ENCODE assay signal across 14 cellular contexts in genomic region chr11:215581-216037, GRCh38. TPM values are rescaled to one million over a fixed set of nuclear protein-coding genes. Genes with fewer than 3 reads are reported as not detected.
DNase-seq lines count a peak whose midpoint lies in the region; ATAC-seq and TF ChIP-seq lines count a peak whose summit lies in the region.
"Had no signal": no experiment of that assay in that cellular context is flagged by ENCODE, and none has a peak within 500 bp of the region (broad histone marks: within the 10 kb centered on the region; RNA-seq: fewer than 3 reads in every experiment).

No MANE protein-coding gene starts in this region.

- H3K9me3 Mint-ChIP-seq in stimulated activated naive CD8-positive, alpha-beta T cell treated with anti-CD3 and anti-CD28 coated beads, Interleukin-15, Interleukin-2, amounts not matched to agents 100 ng/mL and 50 ng/mL, for 24 hours, result no peaks in the 10 kb centered on the region
- H3K9me3 Mint-ChIP-seq: activated naive CD8-positive, alpha-beta T cell treated with anti-CD3 and anti-CD28 coated beads, Interleukin-2, amount 10 ng/mL, durations not matched to agents 7 days and 5 days; dendritic cell treated with granulocyte-macrophage colony-stimulating factor and Interleukin-4, amounts not matched to agents 40 ng/mL and 50 ng/mL, for 4 days had no signal

- POLR2A ChIA-PET in RWPE1 (lab: Yijun Ruan, JAX; ENCODE audit: low non-redundant PET), result interaction anchor here (0.6 kb wide), 2 partner anchors 8 to 146 kb away, joined by 3 read pairs; partner anchors contain the start of genes BET1L and RIC8A

- no peak overlapping the region for H3K4me3 Mint-ChIP-seq in stimulated activated naive CD8-positive, alpha-beta T cell treated with anti-CD3 and anti-CD28 coated beads, Interleukin-15, Interleukin-2, amounts not matched to agents 100 ng/mL and 50 ng/mL, for 24 hours
- H3K4me3 Mint-ChIP-seq: activated naive CD8-positive, alpha-beta T cell treated with anti-CD3 and anti-CD28 coated beads, Interleukin-2, amount 10 ng/mL, durations not matched to agents 7 days and 5 days; dendritic cell treated with granulocyte-macrophage colony-stimulating factor and Interleukin-4, amounts not matched to agents 40 ng/mL and 50 ng/mL, for 4 days had no signal

- TF ChIP-seq CTCF in RWPE1 (conservative IDR thresholded peaks at IDR 0.05; ENCODE audit: low read depth), result no peak

- H3K36me3 Mint-ChIP-seq in stimulated activated naive CD8-positive, alpha-beta T cell treated with anti-CD3 and anti-CD28 coated beads, Interleukin-15, Interleukin-2, amounts not matched to agents 100 ng/mL and 50 ng/mL, for 24 hours (ENCODE audit: low read depth), result peaks cover 52% of the 10 kb centered on the region

- peak overlapping the region; percentile 62 for H3K27ac ChIP-seq in RWPE1
- H3K27ac ChIP-seq: C4-2B, foreskin keratinocyte had no signal

- no peaks in the 10 kb centered on the region for H3K27me3 Mint-ChIP-seq in stimulated activated naive CD8-positive, alpha-beta T cell treated with anti-CD3 and anti-CD28 coated beads, Interleukin-15, Interleukin-2, amounts not matched to agents 100 ng/mL and 50 ng/mL, for 24 hours
- H3K27me3 Mint-ChIP-seq: activated naive CD8-positive, alpha-beta T cell treated with anti-CD3 and anti-CD28 coated beads, Interleukin-2, amount 10 ng/mL, durations not matched to agents 7 days and 5 days; dendritic cell treated with granulocyte-macrophage colony-stimulating factor and Interleukin-4, amounts not matched to agents 40 ng/mL and 50 ng/mL, for 4 days had no signal

- peaks cover 18% of the 10 kb centered on the region for H3K4me1 Mint-ChIP-seq in stimulated activated naive CD8-positive, alpha-beta T cell treated with anti-CD3 and anti-CD28 coated beads, Interleukin-15, Interleukin-2, amounts not matched to agents 100 ng/mL and 50 ng/mL, for 24 hours (ENCODE audit: low read depth)

- intact Hi-C loops in left colon (cut with DNase I, micrococcal nuclease), result no loop called here

- ATAC-seq in stimulated activated naive CD8-positive, alpha-beta T cell treated with anti-CD3 and anti-CD28 coated beads, Interleukin-15, Interleukin-2, amounts not matched to agents 100 U/mL and 50 U/mL, for 24 hours, result no peak
- ATAC-seq in left colon (peak; percentile 19), HG02588 (IDR thresholded peaks at IDR 0.05; ENCODE audit: unreplicated experiment) (no peak)
- ATAC-seq: activated CD4-positive, CD25-positive, alpha-beta regulatory T cell treated with anti-CD3 and anti-CD28 coated beads, Interleukin-2, amount 50 U/mL, for 24 hours; foreskin keratinocyte had no signal

- no peak for DNase-seq in stimulated activated naive CD8-positive, alpha-beta T cell treated with anti-CD3 and anti-CD28 coated beads, Interleukin-15, Interleukin-2, amounts not matched to agents 100 U/mL and 50 U/mL, for 24 hours
- no peak for DNase-seq in RWPE1 (ENCODE audit: low spot score)
- DNase-seq in left colon, result no peak
- no peak for DNase-seq in CD1c-positive myeloid dendritic cell (ENCODE audit: extremely low spot score)
- DNase-seq in NCI-H345 treated with DMSO at 0.1 percent for 48 hours (lab: John Stamatoyannopoulos, UW; ENCODE audit: unreplicated experiment), result no peak
- DNase-seq in central memory CD4-positive, alpha-beta T cell, result no peak
- DNase-seq: activated naive CD8-positive, alpha-beta T cell treated with anti-CD3 and anti-CD28 coated beads, Interleukin-2, amount 10 ng/mL, durations not matched to agents 7 days and 5 days; foreskin keratinocyte; stimulated activated CD4-positive, alpha-beta T cell treated with anti-CD3 and anti-CD28 coated beads, Interleukin-12 subunit alpha, Interleukin-12 subunit beta, amount 100 ng/mL, for 4 hours had no signal

- CTCF ChIA-PET in RWPE1 (lab: Yijun Ruan, JAX), result interaction anchor here (0.7 kb wide), 1 partner anchor 9 kb away, joined by 3 read pairs; no protein-coding TSS in a partner anchor

- H3K27ac Mint-ChIP-seq in stimulated activated naive CD8-positive, alpha-beta T cell treated with anti-CD3 and anti-CD28 coated beads, Interleukin-15, Interleukin-2, amounts not matched to agents 100 ng/mL and 50 ng/mL, for 24 hours, result peak overlapping the region; percentile 49
- H3K27ac Mint-ChIP-seq: activated naive CD8-positive, alpha-beta T cell treated with anti-CD3 and anti-CD28 coated beads, Interleukin-2, amount 10 ng/mL, durations not matched to agents 7 days and 5 days; dendritic cell treated with granulocyte-macrophage colony-stimulating factor and Interleukin-4, amounts not matched to agents 40 ng/mL and 50 ng/mL, for 4 days had no signal

RNA-seq across cellular contexts. Expression of gene RIC8A, which starts 8.1 kb away (rescaled TPM):
- total RNA-seq in left colon, result 10 to 100 TPM; 77.8 to 86.9 TPM

RNA-seq across cellular contexts. Expression of gene BET1L, which starts 8.4 kb away (rescaled TPM):
- total RNA-seq in left colon, result 10 to 100 TPM; 55.8 to 69.0 TPM

RNA-seq across cellular contexts. Expression of gene SIRT3, which starts 20.5 kb away (rescaled TPM):
- total RNA-seq in left colon, result 10 to 100 TPM; 18.8 to 22.3 TPM

RNA-seq across cellular contexts. Expression of gene PSMD13, which starts 21.2 kb away (rescaled TPM):
- total RNA-seq in left colon, result 100 to 1,000 TPM in 1 of 2 donors, 10 to 100 TPM in 1; 99.5 to 111 TPM

RNA-seq across cellular contexts. Expression of gene SCGB1C1, which starts 22.7 kb away (rescaled TPM):
- not detected for total RNA-seq in left colon
- total RNA-seq: activated naive CD8-positive, alpha-beta T cell treated with anti-CD3 and anti-CD28 coated beads, Interleukin-2, amount 10 ng/mL, durations not matched to agents 7 days and 5 days; foreskin keratinocyte had no signal
